28 cellular contexts compared by ENCODE assay signal in the genomic region with DNA sequence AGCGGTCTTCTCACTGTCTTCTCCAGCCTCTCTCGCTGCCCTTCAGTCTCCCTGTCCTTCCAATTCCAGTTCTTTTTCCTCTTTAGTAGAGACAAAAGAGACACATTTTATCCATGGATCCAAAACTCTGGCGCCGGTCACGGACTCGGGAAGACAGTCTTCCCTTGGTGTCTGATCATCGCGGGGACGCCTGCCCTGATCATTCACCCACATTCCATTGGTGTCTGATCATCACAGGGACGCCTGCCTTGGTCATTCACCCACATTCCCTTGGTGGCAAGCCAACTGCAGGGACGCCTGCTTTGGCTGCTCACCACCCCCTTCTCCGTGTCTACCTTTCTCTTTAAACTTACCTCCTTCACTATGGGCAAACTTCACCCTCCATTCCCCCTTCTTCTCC.
"Had no signal": no experiment of that assay in that cellular context is flagged by ENCODE, and none has a peak within 500 bp of the region (broad histone marks: within the 10 kb centered on the region; RNA-seq: fewer than 3 reads in every experiment).

No MANE protein-coding gene starts in this region.

- H3K27me3 Mint-ChIP-seq: stimulated activated memory B cell treated with anti-CD40 and anti-IgM and Interleukin-4, amounts not matched to agents 10 μg/mL and 1 μg/mL and 100 μg/mL, for 72 hours; stimulated activated naive B cell treated with anti-CD40 and anti-IgM and Interleukin-4, amounts not matched to agents 10 μg/mL and 1 μg/mL and 100 μg/mL, for 72 hours; stimulated activated naive CD8-positive, alpha-beta T cell treated with anti-CD3 and anti-CD28 coated beads, Interleukin-15, amount 100 ng/mL, for 72 hours; stimulated activated naive CD8-positive, alpha-beta T cell treated with anti-CD3 and anti-CD28 coated beads, Interleukin-15, Interleukin-2, amounts not matched to agents 100 ng/mL and 50 ng/mL, for 24 hours had no signal

- ATAC-seq: stimulated activated effector memory CD8-positive, alpha-beta T cell treated with anti-CD3 and anti-CD28 coated beads, Interleukin-12 subunit alpha, Interleukin-12 subunit beta, amount 100 ng/mL, for 72 hours; stimulated activated memory B cell treated with anti-CD40 and anti-IgM and Interleukin-4, amounts not matched to agents 10 μg/mL and 1 μg/mL and 100 μg/mL, for 72 hours; stimulated activated naive B cell treated with anti-CD40 and anti-IgM and Interleukin-4, amounts not matched to agents 10 μg/mL and 1 μg/mL and 100 μg/mL, for 72 hours; stimulated activated naive CD8-positive, alpha-beta T cell treated with anti-CD3 and anti-CD28 coated beads, Interleukin-15, amount 100 ng/mL, for 72 hours; stimulated activated naive CD8-positive, alpha-beta T cell treated with anti-CD3 and anti-CD28 coated beads, Interleukin-15, Interleukin-2, amounts not matched to agents 100 U/mL and 50 U/mL, for 24 hours; upper lobe of right lung had no signal

- H3K36me3 Mint-ChIP-seq: stimulated activated effector memory CD8-positive, alpha-beta T cell treated with anti-CD3 and anti-CD28 coated beads, Interleukin-12 subunit alpha, Interleukin-12 subunit beta, amount 100 ng/mL, for 72 hours; stimulated activated memory B cell treated with anti-CD40 and anti-IgM and Interleukin-4, amounts not matched to agents 10 μg/mL and 1 μg/mL and 100 μg/mL, for 72 hours; stimulated activated naive B cell treated with anti-CD40 and anti-IgM and Interleukin-4, amounts not matched to agents 10 μg/mL and 1 μg/mL and 100 μg/mL, for 72 hours; type B pancreatic cell had no signal

- H3K27ac Mint-ChIP-seq: stimulated activated effector memory CD8-positive, alpha-beta T cell treated with anti-CD3 and anti-CD28 coated beads, Interleukin-12 subunit alpha, Interleukin-12 subunit beta, amount 100 ng/mL, for 72 hours; stimulated activated memory B cell treated with anti-CD40 and anti-IgM and Interleukin-4, amounts not matched to agents 10 μg/mL and 1 μg/mL and 100 μg/mL, for 72 hours; stimulated activated naive B cell treated with anti-CD40 and anti-IgM and Interleukin-4, amounts not matched to agents 10 μg/mL and 1 μg/mL and 100 μg/mL, for 72 hours; stimulated activated naive CD8-positive, alpha-beta T cell treated with anti-CD3 and anti-CD28 coated beads, Interleukin-15, amount 100 ng/mL, for 72 hours; stimulated activated naive CD8-positive, alpha-beta T cell treated with anti-CD3 and anti-CD28 coated beads, Interleukin-15, Interleukin-2, amounts not matched to agents 100 ng/mL and 50 ng/mL, for 24 hours; type B pancreatic cell had no signal

- H3K4me3 Mint-ChIP-seq: stimulated activated effector memory CD8-positive, alpha-beta T cell treated with anti-CD3 and anti-CD28 coated beads, Interleukin-12 subunit alpha, Interleukin-12 subunit beta, amount 100 ng/mL, for 72 hours; stimulated activated memory B cell treated with anti-CD40 and anti-IgM and Interleukin-4, amounts not matched to agents 10 μg/mL and 1 μg/mL and 100 μg/mL, for 72 hours; stimulated activated naive B cell treated with anti-CD40 and anti-IgM and Interleukin-4, amounts not matched to agents 10 μg/mL and 1 μg/mL and 100 μg/mL, for 72 hours; stimulated activated naive CD8-positive, alpha-beta T cell treated with anti-CD3 and anti-CD28 coated beads, Interleukin-15, amount 100 ng/mL, for 72 hours; stimulated activated naive CD8-positive, alpha-beta T cell treated with anti-CD3 and anti-CD28 coated beads, Interleukin-15, Interleukin-2, amounts not matched to agents 100 ng/mL and 50 ng/mL, for 24 hours; type B pancreatic cell had no signal

- DNase-seq: stimulated activated CD4-positive, alpha-beta T cell treated with anti-CD3 and anti-CD28 coated beads, Interleukin-2, amount 100 ng/mL, for 48 hours; stimulated activated CD4-positive, alpha-beta T cell treated with anti-CD3 and anti-CD28 coated beads, Interleukin-4, amount 100 ng/mL, for 1 hour; stimulated activated CD4-positive, alpha-beta T cell treated with anti-CD3 and anti-CD28 coated beads, Interleukin-4, amount 100 ng/mL, for 24 hours; stimulated activated CD4-positive, alpha-beta T cell treated with anti-CD3 and anti-CD28 coated beads, Interleukin-4, amount 100 ng/mL, for 4 hours; stimulated activated CD8-positive, alpha-beta memory T cell treated with anti-CD3 and anti-CD28 coated beads, Interleukin-4, amount 100 ng/mL, for 48 hours; stimulated activated naive B cell treated with anti-CD40 and anti-IgM and Interleukin-4, amounts not matched to agents 10 μg/mL and 1 μg/mL and 100 μg/mL, for 72 hours; stimulated activated naive CD4-positive, alpha-beta T cell; stimulated activated naive CD4-positive, alpha-beta T cell treated with Interleukin-2 at 50 U/mL for 16 hours; stimulated activated naive CD8-positive, alpha-beta T cell treated with anti-CD3 and anti-CD28 coated beads, Interleukin-15, amount 100 ng/mL, for 72 hours; stimulated activated naive CD8-positive, alpha-beta T cell treated with anti-CD3 and anti-CD28 coated beads, Interleukin-15, Interleukin-2, amounts not matched to agents 100 U/mL and 50 U/mL, for 24 hours; stomach; substantia nigra; testis; thyroid gland; tibial artery; transverse colon; trophoblast cell; upper lobe of left lung; upper lobe of right lung; uterus had no signal

- H3K4me1 ChIP-seq: stomach, suprapubic skin, testis, thyroid gland, tibial artery, tibial nerve, transverse colon, upper lobe of left lung, upper lobe of right lung, uterus, vagina had no signal

- H3K27me3 ChIP-seq: stomach, suprapubic skin, testis, thyroid gland, tibial artery, tibial nerve, transverse colon, upper lobe of left lung, upper lobe of right lung, uterus, vagina had no signal

- H3K27ac ChIP-seq: stomach, suprapubic skin, testis, thoracic aorta, thyroid gland, tibial artery, tibial nerve, transverse colon, upper lobe of left lung, upper lobe of right lung, uterus, vagina had no signal

- H3K9me3 ChIP-seq: suprapubic skin, testis, thoracic aorta, thyroid gland, tibial artery, tibial nerve, transverse colon, upper lobe of left lung, upper lobe of right lung, uterus, vagina had no signal

- H3K4me3 ChIP-seq: stomach, suprapubic skin, testis, thoracic aorta, thyroid gland, tibial artery, tibial nerve, transverse colon, upper lobe of left lung, upper lobe of right lung, uterus, vagina had no signal

- H3K4me1 Mint-ChIP-seq: stimulated activated effector memory CD8-positive, alpha-beta T cell treated with anti-CD3 and anti-CD28 coated beads, Interleukin-12 subunit alpha, Interleukin-12 subunit beta, amount 100 ng/mL, for 72 hours; stimulated activated memory B cell treated with anti-CD40 and anti-IgM and Interleukin-4, amounts not matched to agents 10 μg/mL and 1 μg/mL and 100 μg/mL, for 72 hours; stimulated activated naive B cell treated with anti-CD40 and anti-IgM and Interleukin-4, amounts not matched to agents 10 μg/mL and 1 μg/mL and 100 μg/mL, for 72 hours; stimulated activated naive CD8-positive, alpha-beta T cell treated with anti-CD3 and anti-CD28 coated beads, Interleukin-15, amount 100 ng/mL, for 72 hours had no signal

- H3K36me3 ChIP-seq: stomach, suprapubic skin, thoracic aorta, thyroid gland, tibial artery, tibial nerve, transverse colon, upper lobe of left lung, upper lobe of right lung, uterus, vagina had no signal

- H3K9me3 Mint-ChIP-seq: type B pancreatic cell had no signal
